ENCODE assay signal across 8 cellular contexts in genomic region chr10:79347226-79347893, GRCh38. TPM values are rescaled to one million over a fixed set of nuclear protein-coding genes. Genes with fewer than 3 reads are reported as not detected.
DNase-seq lines count a peak whose midpoint lies in the region; ATAC-seq and TF ChIP-seq lines count a peak whose summit lies in the region.

TSS of gene PPIF (plus strand) at chr10:79347469. CDS start at chr10:79347549, 80 bp downstream.

- H3K36me3 ChIP-seq in Caco-2 (ENCODE audit: control insufficient read depth, insufficient read depth, low read length) (peaks cover 15% of the 10 kb centered on the region), endocrine pancreas (ENCODE audit: control insufficient read depth, insufficient read depth, low read length) (no peaks in the 10 kb centered on the region)

- no peaks in the 10 kb centered on the region for H3K27me3 ChIP-seq in Caco-2 (replicated peaks; ENCODE audit: control insufficient read depth, insufficient read depth, low read length)
- no peaks in the 10 kb centered on the region for H3K27me3 ChIP-seq in endocrine pancreas (ENCODE audit: control insufficient read depth, insufficient read depth, low read length)

- no peaks in the 10 kb centered on the region for H3K4me1 Mint-ChIP-seq in Caco-2 (ENCODE audit: low read depth, unreplicated experiment)

- BruUV-seq in Caco-2 (replicated peaks; lab: Mats Ljungman, UMichigan) = TSS peak; percentile 35

- DNase-seq in Caco-2 (peak; percentile 92 to 97), HPDE6-E6E7 (ENCODE audit: extremely low spot score) (peak; percentile 90), NOMO-1 (lab: John Stamatoyannopoulos, UW; ENCODE audit: unreplicated experiment in 2 of 2) (peak; percentile 83 to 93), mesenteric fat pad (ENCODE audit: low spot score) (peak; percentile 99)
- DNase-seq in activated CD8-positive, alpha-beta memory T cell treated with anti-CD3 and anti-CD28 coated beads, Interleukin-2, amount 50 U/mL, for 1 hour (ENCODE audit: extremely low read depth) = peak; percentile 78
- DNase-seq in stimulated activated CD8-positive, alpha-beta memory T cell treated with anti-CD3 and anti-CD28 coated beads, Interleukin-15, amount 100 ng/mL, for 1 hour (ENCODE audit: low read depth) = peak; percentile 85

- H3K9ac ChIP-seq in endocrine pancreas (ENCODE audit: control insufficient read depth, insufficient read depth, low read length) = peak within 1 kb of the TSS; percentile 57

- POLR2A ChIA-PET in Caco-2 (lab: Charles Lee) = interaction anchor here (1.0 to 2.3 kb wide), 2 partner anchors 11 to 98 kb away, joined by 3 to 8 read pairs; partner anchors contain the start of gene ZCCHC24

- peaks cover 48% of the 10 kb centered on the region for H3K36me3 Mint-ChIP-seq in Caco-2 (ENCODE audit: insufficient read depth, unreplicated experiment)

- TF ChIP-seq CTCF in Caco-2 (IDR thresholded peaks at IDR 0.05; ENCODE audit: insufficient read depth in 1 of 2, low read depth in 1 of 2, low read length in 1 of 2, severe bottlenecking in 1 of 2, unreplicated experiment in 1 of 2) = peak; percentile 89 to 92

- H3K9me3 Mint-ChIP-seq in Caco-2 (ENCODE audit: unreplicated experiment) = no peaks in the 10 kb centered on the region

- H3K9me3 ChIP-seq in Caco-2 (no peaks in the 10 kb centered on the region), endocrine pancreas (ENCODE audit: control insufficient read depth, low read length) (no peaks in the 10 kb centered on the region)

- H3K4me3 Mint-ChIP-seq in Caco-2 (ENCODE audit: unreplicated experiment) = peak within 1 kb of the TSS; percentile 81

- H3K27ac Mint-ChIP-seq in Caco-2 (ENCODE audit: unreplicated experiment) = peak within 1 kb of the TSS; percentile 71

- CTCF ChIA-PET in Caco-2 (lab: Charles Lee) = interaction anchor here (0.9 to 1.2 kb wide), 2 partner anchors 11 to 12 kb away, joined by 4 read pairs; no protein-coding TSS in a partner anchor

- intact Hi-C loops in Caco-2 (cut with micrococcal nuclease; ENCODE audit: unreplicated experiment) = loop anchor here (1.0 kb wide), 2 partner anchors 27 to 120 kb away; no protein-coding TSS in a partner anchor

- peak; percentile 84 for ATAC-seq in GM19467 (IDR thresholded peaks at IDR 0.05; ENCODE audit: unreplicated experiment)

- H3K27me3 Mint-ChIP-seq in Caco-2 (ENCODE audit: insufficient read depth, unreplicated experiment) = no peaks in the 10 kb centered on the region

- H3K4me1 ChIP-seq in Caco-2 = no peaks in the 10 kb centered on the region; the same call in 1 of the 2 replicates
- H3K4me1 ChIP-seq in endocrine pancreas (ENCODE audit: control insufficient read depth, insufficient read depth, low read length) = no peaks in the 10 kb centered on the region

- H3K4me3 ChIP-seq in Caco-2 (ENCODE audit: low read depth, low read length) = peak within 1 kb of the TSS; percentile 90
- H3K4me3 ChIP-seq in endocrine pancreas (ENCODE audit: control insufficient read depth, insufficient read depth, low read length) = peak within 1 kb of the TSS; percentile 11

RNA-seq across cellular contexts. Expression of gene PPIF, which starts in this region (rescaled TPM):
- 116 and 133 TPM in 2 replicates for total RNA-seq in Caco-2 (2022)
- total RNA-seq in mesenteric fat pad = 181 TPM

Comparison
In these comparisons a context has a peak if more than half of its experiments do, and no peak if none do; other contexts are left out.
1. Peak in every context shown above with its lines: DNase-seq, ATAC-seq and H3K4me3 ChIP-seq.